ENCODE assay signal across 7 cellular contexts in the genomic region with DNA sequence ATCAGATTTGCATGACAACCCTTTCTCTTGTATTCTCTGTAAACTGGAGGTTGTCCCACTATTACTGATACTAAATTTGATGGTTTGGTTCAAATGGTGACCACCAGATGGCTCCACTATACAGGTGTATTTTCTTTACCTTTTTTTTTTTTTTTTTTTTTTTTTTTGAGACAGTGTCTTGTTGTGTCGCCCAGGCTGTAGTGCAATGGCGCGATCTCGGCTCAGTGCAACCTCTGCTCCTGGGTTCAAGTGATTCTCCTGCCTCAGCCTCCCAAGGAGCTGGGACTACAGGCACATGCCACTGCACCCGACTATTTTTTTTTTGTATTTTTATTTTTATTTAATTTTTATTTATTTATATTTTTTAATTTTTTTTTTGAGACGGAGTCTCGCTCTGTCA. TPM values are rescaled to one million over a fixed set of nuclear protein-coding genes. Genes with fewer than 3 reads are reported as not detected.
DNase-seq lines count a peak whose midpoint lies in the region; ATAC-seq, FAIRE-seq and TF ChIP-seq lines count a peak whose summit lies in the region.

No MANE protein-coding gene starts in this region.

- H3K23ac ChIP-seq in H1 (ENCODE audit: insufficient read length): no peak overlapping the region

- H3K36me3 ChIP-seq in RWPE2 (ENCODE audit: low read depth) (peaks cover 9% of the 10 kb centered on the region), H1 (ENCODE audit: control insufficient read depth in 2 of 4, insufficient read depth in 4 of 4, low read length in 3 of 4) (peaks cover 0 to 4% (median 0%) of the 10 kb centered on the region in 4 experiments; a peak in 1 of 8 replicates), psoas muscle (ENCODE audit: insufficient read depth in 1 of 2, low read depth in 1 of 2) (peaks cover 0 to 11% of the 10 kb centered on the region in 2 donors)

- H3K9me3 ChIP-seq in RWPE2 (ENCODE audit: severe bottlenecking) (no peaks in the 10 kb centered on the region), H1 (ENCODE audit: insufficient read depth in 2 of 2, low read depth in 1 of 2, low read length in 1 of 2) (no peaks in the 10 kb centered on the region), psoas muscle (no peaks in the 10 kb centered on the region)

- H4K5ac ChIP-seq in H1 (ENCODE audit: insufficient read length, low read depth, low read length): no peak overlapping the region

- no peak overlapping the region for H3K18ac ChIP-seq in H1 (ENCODE audit: extremely low read depth, low read length)

- no peak overlapping the region for H4K91ac ChIP-seq in H1 (replicated peaks; ENCODE audit: insufficient read length, low read length)

- intact Hi-C loops in psoas muscle (cut with DNase I): no loop called here

- no peak overlapping the region for H3K56ac ChIP-seq in H1 (replicated peaks; ENCODE audit: insufficient read length, low read depth, low read length)

- H4K20me1 ChIP-seq in H1 (replicated peaks in 1 of 2; ENCODE audit: control insufficient read depth in 1 of 2, insufficient read depth in 2 of 2, low read length in 2 of 2): peaks cover 0 to 2% of the 10 kb centered on the region in 2 experiments

- no peaks in the 10 kb centered on the region; the same call in 1 of the 2 replicates for H3K79me1 ChIP-seq in H1 (ENCODE audit: low read depth, low read length)

- H2BK12ac ChIP-seq in H1 (ENCODE audit: low read depth, low read length): no peak overlapping the region

- no peak overlapping the region for H2BK20ac ChIP-seq in H1 (ENCODE audit: low read length)

- no peak overlapping the region for H2BK120ac ChIP-seq in H1 (replicated peaks; ENCODE audit: low read depth, low read length)

- H3K23me2 ChIP-seq in H1 (ENCODE audit: low read depth, low read length): no peaks in the 10 kb centered on the region

- H2BK15ac ChIP-seq in H1 (ENCODE audit: low read length): no peak overlapping the region

- TF ChIP-seq POLR2A in H1 (IDR thresholded peaks at IDR 0.05; ENCODE audit: control extremely low read depth in 1 of 2, low read depth in 2 of 2, low read length in 2 of 2): no peak

- H3K4me2 ChIP-seq in H1 (ENCODE audit: insufficient read depth in 1 of 2, low read depth in 2 of 2, low read length in 2 of 2): no peak overlapping the region

- no peak overlapping the region for H2AK5ac ChIP-seq in H1 (ENCODE audit: low read depth, low read length)

- FAIRE-seq in H1 (lab: Jason Lieb, UNC): no peak

- no peak overlapping the region for H3K4ac ChIP-seq in H1 (replicated peaks; ENCODE audit: insufficient read length, low read depth, low read length)

- TF ChIP-seq EP300 in H1 (IDR thresholded peaks at IDR 0.05; ENCODE audit: borderline replicate concordance in 1 of 2, low read depth in 2 of 2, low read length in 2 of 2): no peak

- H3K9ac ChIP-seq in H1 (replicated peaks in 1 of 4; ENCODE audit: extremely low read depth in 1 of 4, low read depth in 3 of 4, low read length in 3 of 4): no peak overlapping the region

- H3K4me3 ChIP-seq in RWPE2 (ENCODE audit: severe bottlenecking) (no peak overlapping the region), H1 (ENCODE audit: extremely low read depth in 1 of 4, insufficient read depth in 2 of 4, low read depth in 3 of 4, low read length in 4 of 4) (no peak overlapping the region), psoas muscle (no peak overlapping the region)

- DNase-seq in DMS79 (lab: John Stamatoyannopoulos, UW) (peak; percentile 11), RWPE2 (ENCODE audit: low spot score) (no peak), H1 (ENCODE audit: low read depth in 1 of 2, low spot score in 2 of 2) (no peak), psoas muscle (no peak), mesenteric fat pad (ENCODE audit: low spot score) (no peak), C1 segment of cervical spinal cord (lab: John Stamatoyannopoulos, UW) (no peak)

- no peak overlapping the region for H4K8ac ChIP-seq in H1 (ENCODE audit: extremely low read depth, insufficient read depth, low read length)

- H3K27ac ChIP-seq in RWPE2 (ENCODE audit: poor library complexity, severe bottlenecking) (no peak overlapping the region), H1 (ENCODE audit: low read depth, low read length) (no peak overlapping the region), psoas muscle (no peak overlapping the region)

- no peaks in the 10 kb centered on the region for H3K27me3 ChIP-seq in RWPE2 (ENCODE audit: insufficient read depth, poor library complexity, severe bottlenecking)
- no peaks in the 10 kb centered on the region for H3K27me3 ChIP-seq in H1 (replicated peaks in 1 of 4; ENCODE audit: control insufficient read depth in 3 of 4, extremely low read depth in 1 of 4, insufficient read depth in 3 of 4, low read length in 3 of 4)
- H3K27me3 ChIP-seq in psoas muscle (ENCODE audit: insufficient read depth in 3 of 3, low read length in 2 of 3): no peaks in the 10 kb centered on the region

- no peak overlapping the region for H3K14ac ChIP-seq in H1 (ENCODE audit: insufficient read length)

- CTCF ChIA-PET in H1 (lab: Charles Lee; ENCODE audit: partially characterized antibody): interaction anchor here (0.6 to 4.5 kb wide), 18 partner anchors 9 to 1217 kb away, joined by 3 to 16 read pairs (median 4); a partner anchor contains a TSS

- no peak overlapping the region for H2BK5ac ChIP-seq in H1 (ENCODE audit: low read depth, low read length)

- no peak overlapping the region for H2AFZ ChIP-seq in H1 (ENCODE audit: low read length)

- 73% methylated on average over 7 of the region's 7 CpGs; no CpG with 5 or more reads in 1 of the 2 experiments for WGBS in H1 (ENCODE audit: extremely low coverage in 1 of 2, insufficient coverage in 1 of 2, insufficient read length in 1 of 2, insufficient replicate concordance in 2 of 2, low coverage in 1 of 2, low lambda C conversion rate in 2 of 2, missing lambda C conversion rate in 1 of 2), 2 experiments
- WGBS in psoas muscle, 3 donors: 79 to 82% (median 80%) methylated on average over 7 of the region's 7 CpGs

- POLR2A ChIA-PET in H1 (lab: Charles Lee; ENCODE audit: partially characterized antibody): interaction anchor here (1.0 to 3.2 kb wide), 3 partner anchors 8 to 27 kb away, joined by 4 to 8 read pairs (median 6); a partner anchor contains a TSS

- peak; percentile 34 to 39; a peak in 3 of 4 replicates for TF ChIP-seq RAD21 in H1 (IDR thresholded peaks at IDR 0.05 in 1 of 2, conservative IDR thresholded peaks at IDR 0.05 in 1 of 2; ENCODE audit: low read depth in 2 of 2, low read length in 2 of 2)

- H3K79me2 ChIP-seq in H1 (ENCODE audit: control insufficient read depth in 1 of 2, insufficient read depth in 2 of 2, low read length in 2 of 2): peaks cover 0 to 43% of the 10 kb centered on the region in 2 experiments; a peak in 3 of 4 replicates

- peak; percentile 66 for TF ChIP-seq CTCF in RWPE2 (IDR thresholded peaks at IDR 0.05; ENCODE audit: poor library complexity, severe bottlenecking)
- peak in 2 of 3 experiments; percentile 14 to 45; a peak in 2 of 4 replicates for TF ChIP-seq CTCF in H1 (IDR thresholded peaks at IDR 0.05; ENCODE audit: control extremely low read depth in 1 of 3, insufficient read depth in 1 of 3, low read depth in 1 of 3, low read length in 3 of 3)
- TF ChIP-seq CTCF in psoas muscle (IDR thresholded peaks at IDR 0.05): peak; percentile 59

- peaks cover 13% of the 10 kb centered on the region for H3K4me1 ChIP-seq in RWPE2 (ENCODE audit: insufficient read depth, poor library complexity, severe bottlenecking)
- H3K4me1 ChIP-seq in H1 (replicated peaks in 1 of 4; ENCODE audit: control insufficient read depth in 3 of 4, insufficient read depth in 4 of 4, low read length in 3 of 4): no peaks in the 10 kb centered on the region
- peaks cover 29% of the 10 kb centered on the region for H3K4me1 ChIP-seq in psoas muscle

- ATAC-seq in GM21786 (IDR thresholded peaks at IDR 0.05; ENCODE audit: unreplicated experiment): peak; percentile 44
- ATAC-seq in RWPE2 (ENCODE audit: low read depth): 0 out of 3 replicates have a peak, but pooled peaks have one; percentile 19
- no peak for ATAC-seq in psoas muscle

RNA-seq across cellular contexts. Expression of a gene that starts 6.6 kb away (rescaled TPM):
- total RNA-seq in H1 (2021; fragmentation: NEBNext Ultra II Directional; extraction: Animal tissue kit (Norgen Biotek cat#: 25700)): 112 and 120 TPM in 2 replicates
- 18.0 and 32.6 TPM in 2 replicates for polyA plus RNA-seq in H1 (2011; rRNA removed)
- polyA plus RNA-seq in H1 (2011; cell fraction: cytosol; rRNA removed): 29.4 TPM
- 14.5 TPM for polyA plus RNA-seq in H1 (2011; cell fraction: nucleus; rRNA removed)
- polyA plus RNA-seq in H1 (2012, experiment 1 of 2): 68.6 to 94.3 TPM (median 72.3 TPM) in 4 replicates
- polyA plus RNA-seq in H1 (2012, experiment 2 of 2): 11.3 TPM
- 85.1 TPM for polyA plus RNA-seq in H1 (2013, experiment 1 of 2)
- 86.1 TPM for polyA plus RNA-seq in H1 (2013, experiment 2 of 2)
- 45.6 and 49.7 TPM in 2 replicates for polyA minus RNA-seq in H1 (2011; rRNA and poly(A)+ RNA removed)
- polyA minus RNA-seq in H1 (2011; cell fraction: cytosol; rRNA and poly(A)+ RNA removed): 32.6 TPM
- polyA minus RNA-seq in H1 (2011; cell fraction: nucleus; rRNA and poly(A)+ RNA removed): 52.7 TPM
- total RNA-seq in psoas muscle: 100 to 1,000 TPM in 3 of 4 donors, 10 to 100 TPM in 1; 51.8 to 199 (median 107) TPM
- 100 to 1,000 TPM; 131 to 284 (median 265) TPM for polyA plus RNA-seq in psoas muscle
- total RNA-seq in mesenteric fat pad: 82.8 TPM

RNA-seq across cellular contexts. Expression of a gene that starts 27.7 kb away (rescaled TPM):
- total RNA-seq in H1 (2021; fragmentation: NEBNext Ultra II Directional; extraction: Animal tissue kit (Norgen Biotek cat#: 25700)): 88.7 and 96.9 TPM in 2 replicates
- polyA plus RNA-seq in H1 (2011; rRNA removed) (30.6 and 31.1 TPM in 2 replicates), psoas muscle (over 10,000 TPM in 1 of 3 donors, 1,000 to 10,000 TPM in 2; 5,251 to 11,097 (median 6,044) TPM)
- polyA plus RNA-seq in H1 (2011; cell fraction: cytosol; rRNA removed): 44.2 TPM
- polyA plus RNA-seq in H1 (2011; cell fraction: nucleus; rRNA removed): 25.3 TPM
- polyA plus RNA-seq in H1 (2012, experiment 1 of 2): 72.3 to 80.7 TPM (median 75.0 TPM) in 4 replicates
- 10.8 TPM for polyA plus RNA-seq in H1 (2012, experiment 2 of 2)
- 30.9 TPM for polyA plus RNA-seq in H1 (2013, experiment 1 of 2)
- 34.0 TPM for polyA plus RNA-seq in H1 (2013, experiment 2 of 2)
- polyA minus RNA-seq in H1 (2011; rRNA and poly(A)+ RNA removed): 70.3 and 85.7 TPM in 2 replicates
- polyA minus RNA-seq in H1 (2011; cell fraction: cytosol; rRNA and poly(A)+ RNA removed): 63.2 TPM
- 28.4 TPM for polyA minus RNA-seq in H1 (2011; cell fraction: nucleus; rRNA and poly(A)+ RNA removed)
- total RNA-seq in psoas muscle (1,000 to 10,000 TPM in 3 of 4 donors, 100 to 1,000 TPM in 1; 573 to 7,738 (median 3,937) TPM), mesenteric fat pad (1,141 TPM)

RNA-seq across cellular contexts. Expression of a gene that starts 41.1 kb away (rescaled TPM):
- 166 and 175 TPM in 2 replicates for total RNA-seq in H1 (2021; fragmentation: NEBNext Ultra II Directional; extraction: Animal tissue kit (Norgen Biotek cat#: 25700))
- polyA plus RNA-seq in H1 (2011; rRNA removed) (40.9 and 61.6 TPM in 2 replicates), psoas muscle (1 to 10 TPM; 1.8 to 3.0 (median 2.3) TPM)
- 86.3 TPM for polyA plus RNA-seq in H1 (2011; cell fraction: cytosol; rRNA removed)
- 37.8 TPM for polyA plus RNA-seq in H1 (2011; cell fraction: nucleus; rRNA removed)
- polyA plus RNA-seq in H1 (2012, experiment 1 of 2): 124 to 172 TPM (median 138 TPM) in 4 replicates
- polyA plus RNA-seq in H1 (2012, experiment 2 of 2): 29.5 TPM
- 106 TPM for polyA plus RNA-seq in H1 (2013, experiment 1 of 2)
- 107 TPM for polyA plus RNA-seq in H1 (2013, experiment 2 of 2)
- 95.2 and 95.6 TPM in 2 replicates for polyA minus RNA-seq in H1 (2011; rRNA and poly(A)+ RNA removed)
- polyA minus RNA-seq in H1 (2011; cell fraction: cytosol; rRNA and poly(A)+ RNA removed): 44.3 TPM
- 48.1 TPM for polyA minus RNA-seq in H1 (2011; cell fraction: nucleus; rRNA and poly(A)+ RNA removed)
- total RNA-seq in psoas muscle (1 to 10 TPM; 2.1 to 3.0 (median 2.6) TPM), mesenteric fat pad (11.1 TPM)

Comparison
In these comparisons a context has a peak if more than half of its experiments do, and no peak if none do; other contexts are left out.
1. ATAC-seq: peak in GM21786 (single experiment) and RWPE2 (single experiment); none in psoas muscle (0 of 4).
2. RNA of a gene that starts 41.1 kb away (total RNA-seq): 166 to 175 TPM in H1; 11.1 TPM in mesenteric fat pad (single experiment) and 2.1 to 3.0 TPM in psoas muscle; every median in the first group is over 10 times any median in the second.
3. Peak in every context shown above with its lines, with median percentiles within 50 percentile points of each other: CTCF ChIP-seq.